In genomic region chr6:2915150-2915549, GRCh38 we compare ENCODE assay signal across 20 cellular contexts.
"Had no signal": no experiment of that assay in that cellular context is flagged by ENCODE, and none has a peak within 500 bp of the region (broad histone marks: within the 10 kb centered on the region; RNA-seq: fewer than 3 reads in every experiment).

No MANE protein-coding gene starts in this region.

- DNase-seq: dorsolateral prefrontal cortex; effector CD8-positive, alpha-beta T cell; gastrocnemius medialis; heart right ventricle; hypothalamus; left ventricle myocardium inferior; lower lobe of right lung; naive thymus-derived CD8-positive, alpha-beta T cell; ovary; sigmoid colon; stimulated activated CD4-positive, alpha-beta T cell treated with anti-CD3 and anti-CD28 coated beads, Interleukin-4, amount 100 ng/mL, for 4 hours; stimulated activated naive CD4-positive, alpha-beta T cell; stomach; substantia nigra; transverse colon had no signal

- H3K27me3 ChIP-seq: dorsolateral prefrontal cortex, gastrocnemius medialis, heart right ventricle, ovary, right atrium auricular region, sigmoid colon, stomach, transverse colon had no signal

- H3K4me3 ChIP-seq: coronary artery, dorsolateral prefrontal cortex, gastrocnemius medialis, heart right ventricle, left ventricle myocardium inferior, lower lobe of right lung, ovary, right atrium auricular region, sigmoid colon, skin epidermis, stomach, thoracic aorta, transverse colon had no signal

- H3K27ac ChIP-seq: coronary artery, gastrocnemius medialis, heart right ventricle, left ventricle myocardium inferior, lower lobe of right lung, ovary, right atrium auricular region, sigmoid colon, skin epidermis, stomach, thoracic aorta, transverse colon had no signal

- ATAC-seq: esophagus mucosa; gastrocnemius medialis; heart right ventricle; lower lobe of right lung; naive thymus-derived CD8-positive, alpha-beta T cell had no signal

- H3K36me3 ChIP-seq: gastrocnemius medialis, heart right ventricle, left ventricle myocardium inferior, lower lobe of right lung, ovary, right atrium auricular region, sigmoid colon, stomach, thoracic aorta, transverse colon had no signal

- H3K9me3 ChIP-seq: gastrocnemius medialis, heart right ventricle, left ventricle myocardium inferior, lower lobe of right lung, ovary, right atrium auricular region, sigmoid colon, stomach, thoracic aorta, transverse colon had no signal

- H3K4me1 ChIP-seq: gastrocnemius medialis, left ventricle myocardium inferior, lower lobe of right lung, right atrium auricular region, sigmoid colon had no signal
